In genomic region chr13:38606697-38607096, GRCh38 we compare ENCODE assay signal across 22 cellular contexts.
"Had no signal": no experiment of that assay in that cellular context is flagged by ENCODE, and none has a peak within 500 bp of the region (broad histone marks: within the 10 kb centered on the region; RNA-seq: fewer than 3 reads in every experiment).

No MANE protein-coding gene starts in this region.

- H3K4me3 Mint-ChIP-seq: memory B cell; natural killer cell treated with Interleukin-12 subunit alpha and Interleukin-12 subunit beta and Interleukin-15 and Interleukin-18, amount 100 ng/mL, for 72 hours; stimulated activated effector memory CD8-positive, alpha-beta T cell treated with anti-CD3 and anti-CD28 coated beads, Interleukin-12 subunit alpha, Interleukin-12 subunit beta, amount 100 ng/mL, for 72 hours; stimulated activated naive CD8-positive, alpha-beta T cell treated with anti-CD3 and anti-CD28 coated beads, Interleukin-15, amount 100 ng/mL, for 72 hours had no signal

- H3K27me3 Mint-ChIP-seq: memory B cell; natural killer cell treated with Interleukin-12 subunit alpha and Interleukin-12 subunit beta and Interleukin-15 and Interleukin-18, amount 100 ng/mL, for 72 hours had no signal

- DNase-seq: colonic mucosa; effector CD8-positive, alpha-beta T cell; foreskin fibroblast; kidney; left cardiac atrium; left ventricle myocardium inferior; lower lobe of right lung; midbrain; psoas muscle; retina; right lobe of liver; stimulated activated CD4-positive, alpha-beta T cell treated with anti-CD3 and anti-CD28 coated beads, Interleukin-4, amount 100 ng/mL, for 1 hour; stimulated activated CD8-positive, alpha-beta memory T cell treated with anti-CD3 and anti-CD28 coated beads, Interleukin-4, amount 100 ng/mL, for 48 hours; stimulated activated naive CD8-positive, alpha-beta T cell treated with anti-CD3 and anti-CD28 coated beads, Interleukin-15, amount 100 ng/mL, for 72 hours; testis had no signal

- H3K9me3 Mint-ChIP-seq: stimulated activated naive CD8-positive, alpha-beta T cell treated with anti-CD3 and anti-CD28 coated beads, Interleukin-15, amount 100 ng/mL, for 72 hours had no signal

- H3K9me3 ChIP-seq: colonic mucosa, esophagus muscularis mucosa, left ventricle myocardium inferior, lower lobe of right lung, neutrophil, psoas muscle, right lobe of liver, testis, tibial nerve had no signal

- ATAC-seq: left cardiac atrium; lower lobe of right lung; natural killer cell treated with Interleukin-12 subunit alpha and Interleukin-12 subunit beta and Interleukin-15 and Interleukin-18, amount 100 ng/mL, for 72 hours; psoas muscle; right lobe of liver; stimulated activated effector memory CD8-positive, alpha-beta T cell treated with anti-CD3 and anti-CD28 coated beads, Interleukin-12 subunit alpha, Interleukin-12 subunit beta, amount 100 ng/mL, for 72 hours; stimulated activated naive CD8-positive, alpha-beta T cell treated with anti-CD3 and anti-CD28 coated beads, Interleukin-15, amount 100 ng/mL, for 72 hours had no signal

- H3K27ac Mint-ChIP-seq: memory B cell; natural killer cell treated with Interleukin-12 subunit alpha and Interleukin-12 subunit beta and Interleukin-15 and Interleukin-18, amount 100 ng/mL, for 72 hours; stimulated activated effector memory CD8-positive, alpha-beta T cell treated with anti-CD3 and anti-CD28 coated beads, Interleukin-12 subunit alpha, Interleukin-12 subunit beta, amount 100 ng/mL, for 72 hours had no signal

- H3K36me3 ChIP-seq: colonic mucosa, esophagus muscularis mucosa, left ventricle myocardium inferior, lower lobe of right lung, neutrophil, right lobe of liver, tibial nerve had no signal

- H3K4me3 ChIP-seq: colonic mucosa, esophagus muscularis mucosa, left ventricle myocardium inferior, lower lobe of right lung, psoas muscle, right lobe of liver, testis, tibial nerve had no signal

- H3K4me1 Mint-ChIP-seq: memory B cell; stimulated activated effector memory CD8-positive, alpha-beta T cell treated with anti-CD3 and anti-CD28 coated beads, Interleukin-12 subunit alpha, Interleukin-12 subunit beta, amount 100 ng/mL, for 72 hours; stimulated activated naive CD8-positive, alpha-beta T cell treated with anti-CD3 and anti-CD28 coated beads, Interleukin-15, amount 100 ng/mL, for 72 hours had no signal

- H3K36me3 Mint-ChIP-seq: memory B cell; natural killer cell treated with Interleukin-12 subunit alpha and Interleukin-12 subunit beta and Interleukin-15 and Interleukin-18, amount 100 ng/mL, for 72 hours; stimulated activated effector memory CD8-positive, alpha-beta T cell treated with anti-CD3 and anti-CD28 coated beads, Interleukin-12 subunit alpha, Interleukin-12 subunit beta, amount 100 ng/mL, for 72 hours had no signal

- H3K4me1 ChIP-seq: colonic mucosa, esophagus muscularis mucosa, left ventricle myocardium inferior, lower lobe of right lung, psoas muscle, right lobe of liver, testis, tibial nerve had no signal

- H3K27ac ChIP-seq: colonic mucosa, epithelial cell of prostate, esophagus muscularis mucosa, left ventricle myocardium inferior, lower lobe of right lung, neutrophil, psoas muscle, right lobe of liver, testis, tibial nerve had no signal

- H3K27me3 ChIP-seq: colonic mucosa, neutrophil, right lobe of liver, testis, tibial nerve had no signal
